ENCODE assay signal across 24 cellular contexts in the genomic region with DNA sequence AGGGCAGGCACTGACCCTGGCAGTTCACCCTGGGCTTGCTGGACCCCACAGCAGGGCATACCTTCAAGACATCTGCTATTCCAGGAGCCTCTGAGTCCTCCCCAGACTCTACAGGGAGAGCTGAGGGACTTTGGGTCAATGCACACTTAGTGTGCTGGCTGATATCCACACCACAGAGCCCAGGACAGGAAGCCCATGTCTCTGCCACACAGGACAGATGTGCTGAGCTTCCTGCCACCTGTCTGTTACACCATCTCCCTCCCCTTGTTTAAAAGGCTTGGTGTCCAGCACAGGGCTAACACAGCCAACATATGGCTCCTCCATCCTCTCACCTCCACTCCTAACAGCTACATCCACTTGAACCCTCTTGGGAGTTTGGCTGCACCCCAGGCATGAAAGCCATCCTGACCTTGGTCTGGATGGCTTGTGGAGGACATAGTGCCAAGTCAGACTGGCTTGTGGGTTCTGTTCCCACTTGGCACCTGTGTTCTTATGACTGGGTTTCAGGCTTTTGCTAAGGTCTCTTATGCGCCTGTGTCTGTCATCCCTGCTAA.
DNase-seq lines count a peak whose midpoint lies in the region; ATAC-seq and TF ChIP-seq lines count a peak whose summit lies in the region.
"Had no signal": no experiment of that assay in that cellular context is flagged by ENCODE, and none has a peak within 500 bp of the region (broad histone marks: within the 10 kb centered on the region; RNA-seq: fewer than 3 reads in every experiment).

No MANE protein-coding gene starts in this region.

- H3K36me3 ChIP-seq in right atrium auricular region, result no peaks in the 10 kb centered on the region

- H3K4me1 Mint-ChIP-seq in stimulated activated naive B cell treated with anti-CD40 and anti-IgM and Interleukin-4, amounts not matched to agents 10 μg/mL and 1 μg/mL and 100 μg/mL, for 72 hours, result no peaks in the 10 kb centered on the region

- H3K4me3 Mint-ChIP-seq in stimulated activated naive B cell treated with anti-CD40 and anti-IgM and Interleukin-4, amounts not matched to agents 10 μg/mL and 1 μg/mL and 100 μg/mL, for 72 hours, result no peak overlapping the region
- H3K4me3 Mint-ChIP-seq: IgD-negative memory B cell had no signal

- H3K27me3 ChIP-seq in right atrium auricular region, result no peaks in the 10 kb centered on the region

- H3K9me3 ChIP-seq in right atrium auricular region, result no peaks in the 10 kb centered on the region

- peak overlapping the region; percentile 10 for H3K27ac Mint-ChIP-seq in stimulated activated naive B cell treated with anti-CD40 and anti-IgM and Interleukin-4, amounts not matched to agents 10 μg/mL and 1 μg/mL and 100 μg/mL, for 72 hours
- H3K27ac Mint-ChIP-seq: IgD-negative memory B cell had no signal

- H3K27me3 Mint-ChIP-seq in stimulated activated naive B cell treated with anti-CD40 and anti-IgM and Interleukin-4, amounts not matched to agents 10 μg/mL and 1 μg/mL and 100 μg/mL, for 72 hours, result no peaks in the 10 kb centered on the region
- H3K27me3 Mint-ChIP-seq: IgD-negative memory B cell had no signal

- no peak for TF ChIP-seq CTCF in right atrium auricular region (IDR thresholded peaks at IDR 0.05)

- H3K9me3 Mint-ChIP-seq in stimulated activated naive B cell treated with anti-CD40 and anti-IgM and Interleukin-4, amounts not matched to agents 10 μg/mL and 1 μg/mL and 100 μg/mL, for 72 hours, result peaks cover 8 to 15% of the 10 kb centered on the region in 2 donors

- DNase-seq in Right ventricle myocardium inferior (ENCODE audit: missing footprints) (no peak), right atrium auricular region (ENCODE audit: low spot score) (no peak), cardiac septum (ENCODE audit: low spot score) (peak; percentile 74), mesenteric fat pad (ENCODE audit: low spot score) (peak; percentile 45), A172 (ENCODE audit: low spot score) (no peak), ecto neural progenitor cell (ENCODE audit: low spot score) (no peak), iPS-NIHi7 (ENCODE audit: extremely low spot score) (no peak)
- no peak for DNase-seq in stimulated activated naive B cell treated with anti-CD40 and anti-IgM and Interleukin-4, amounts not matched to agents 10 μg/mL and 1 μg/mL and 100 μg/mL, for 72 hours
- DNase-seq: Calu3, DMS79 treated with DMSO at 0.1 percent for 48 hours, GF-D8, NCI-H1048, NCI-H1417 treated with DMSO at 0.1 percent for 48 hours, NCI-H1694 treated with DMSO at 0.1 percent for 48 hours, NCI-H2081, NCI-H2171, NCI-H226, NCI-H510A, NCI-H748 treated with DMSO at 0.1 percent for 48 hours, SHP77 had no signal

- H3K36me3 Mint-ChIP-seq in stimulated activated naive B cell treated with anti-CD40 and anti-IgM and Interleukin-4, amounts not matched to agents 10 μg/mL and 1 μg/mL and 100 μg/mL, for 72 hours, result no peaks in the 10 kb centered on the region
- H3K36me3 Mint-ChIP-seq: IgD-negative memory B cell had no signal

- H3K4me1 ChIP-seq in right atrium auricular region, result no peaks in the 10 kb centered on the region

- ATAC-seq in Right ventricle myocardium inferior, result peak; percentile 90
- ATAC-seq in stimulated activated naive B cell treated with anti-CD40 and anti-IgM and Interleukin-4, amounts not matched to agents 10 μg/mL and 1 μg/mL and 100 μg/mL, for 72 hours (replicated peaks), result no peak

- H3K27ac ChIP-seq in right atrium auricular region, result no peak overlapping the region
- H3K27ac ChIP-seq: 22Rv1, HL-60, KMS-11 had no signal

- intact Hi-C loops in Right ventricle myocardium inferior (cut with DNase I) (loop anchor here (5.0 kb wide), 2 partner anchors 49 to 254 kb away; no protein-coding TSS in a partner anchor), cardiac septum (cut with DNase I) (loop anchor here (10.0 kb wide), 1 partner anchor 63 kb away; no protein-coding TSS in a partner anchor)

- H3K4me3 ChIP-seq in right atrium auricular region, result no peak overlapping the region

Comparison
In these comparisons a context has a peak if more than half of its experiments do, and no peak if none do; other contexts are left out.
1. DNase-seq: peak in cardiac septum (single experiment) and mesenteric fat pad (single experiment); none in Right ventricle myocardium inferior (single experiment), right atrium auricular region (single experiment), stimulated activated naive B cell treated with anti-CD40 and anti-IgM and Interleukin-4, amounts not matched to agents 10 μg/mL and 1 μg/mL and 100 μg/mL, for 72 hours (single experiment), A172 (single experiment), ecto neural progenitor cell (single experiment) and iPS-NIHi7 (single experiment).